ENCODE assay signal across 10 cellular contexts in the genomic region with DNA sequence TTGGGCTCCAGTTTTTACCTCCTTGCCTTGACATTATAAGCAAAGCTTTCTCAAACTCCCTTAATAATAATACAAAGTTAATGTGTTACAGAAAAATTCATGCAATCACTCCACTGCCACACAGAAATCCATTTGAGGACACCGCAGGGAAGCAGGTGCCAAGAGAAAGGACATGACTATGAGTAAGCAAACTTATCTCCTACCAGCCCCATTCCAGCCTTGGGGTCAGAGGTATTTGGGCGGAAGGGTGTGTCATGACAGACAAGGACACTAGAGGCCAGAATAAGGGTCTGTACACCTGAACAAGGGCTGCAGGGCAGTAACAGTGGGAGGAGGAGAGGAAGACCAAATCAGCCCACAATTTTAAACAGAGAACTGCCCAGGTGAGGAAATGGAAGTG. TPM values are rescaled to one million over a fixed set of nuclear protein-coding genes. Genes with fewer than 3 reads are reported as not detected.
DNase-seq lines count a peak whose midpoint lies in the region; ATAC-seq and TF ChIP-seq lines count a peak whose summit lies in the region.
"Had no signal": no experiment of that assay in that cellular context is flagged by ENCODE, and none has a peak within 500 bp of the region (broad histone marks: within the 10 kb centered on the region; RNA-seq: fewer than 3 reads in every experiment).

No MANE protein-coding gene starts in this region.

- CTCF ChIA-PET in RWPE1 (lab: Yijun Ruan, JAX), result no interaction called here

- H3K27ac Mint-ChIP-seq in progenitor cell of endocrine pancreas, result peak overlapping the region; percentile 86

- H3K4me3 Mint-ChIP-seq in progenitor cell of endocrine pancreas (ENCODE audit: low read depth), result no peak overlapping the region

- peaks cover 25% of the 10 kb centered on the region for H3K4me1 Mint-ChIP-seq in progenitor cell of endocrine pancreas (ENCODE audit: low read depth)

- no peaks in the 10 kb centered on the region for H3K9me3 Mint-ChIP-seq in progenitor cell of endocrine pancreas (ENCODE audit: low read depth)

- H3K36me3 Mint-ChIP-seq in progenitor cell of endocrine pancreas (ENCODE audit: insufficient read depth), result peaks cover 32% of the 10 kb centered on the region

- TF ChIP-seq CTCF in RWPE1 (conservative IDR thresholded peaks at IDR 0.05; ENCODE audit: low read depth) (no peak), progenitor cell of endocrine pancreas (IDR thresholded peaks at IDR 0.05; ENCODE audit: unreplicated experiment) (no peak)

- DNase-seq in ELF-1 (ENCODE audit: low read depth, low spot score) (peak; percentile 34), RWPE1 (ENCODE audit: low spot score) (no peak), left ventricle myocardium superior (no peak), progenitor cell of endocrine pancreas (ENCODE audit: low spot score, unreplicated experiment) (no peak), epidermal melanocyte (ENCODE audit: insufficient read length, low spot score) (no peak), NCI-H2107 treated with DMSO at 0.1 percent for 48 hours (lab: John Stamatoyannopoulos, UW; ENCODE audit: unreplicated experiment) (no peak)
- DNase-seq: NCI-H2029, SW 1271 had no signal

- ATAC-seq in left ventricle myocardium superior (peak; percentile 13), GM21526 (IDR thresholded peaks at IDR 0.05; ENCODE audit: low FRiP score, unreplicated experiment) (no peak), GM18519 (IDR thresholded peaks at IDR 0.05; ENCODE audit: low FRiP score, unreplicated experiment) (no peak)

- POLR2A ChIA-PET in RWPE1 (lab: Yijun Ruan, JAX; ENCODE audit: low non-redundant PET), result interaction anchor here (0.5 kb wide), 1 partner anchor 262 kb away, joined by 4 read pairs; no protein-coding TSS in a partner anchor

- H3K27me3 Mint-ChIP-seq in progenitor cell of endocrine pancreas, result no peaks in the 10 kb centered on the region

- intact Hi-C loops in left ventricle myocardium superior (cut with micrococcal nuclease), result no loop called here

- H3K27ac ChIP-seq in RWPE1, result peak overlapping the region; percentile 60

RNA-seq across cellular contexts. Expression of gene GNG3, which starts 5.9 kb away (rescaled TPM):
- not detected for total RNA-seq in left ventricle myocardium superior
- total RNA-seq in progenitor cell of endocrine pancreas, result 1.8 and 2.0 TPM in 2 replicates

RNA-seq across cellular contexts. Expression of gene BSCL2, which starts 6.1 kb away (rescaled TPM):
- total RNA-seq in left ventricle myocardium superior, result 15.2 TPM
- total RNA-seq in progenitor cell of endocrine pancreas, result 84.9 and 85.8 TPM in 2 replicates

RNA-seq across cellular contexts. Expression of gene HNRNPUL2, which starts 13.9 kb away (rescaled TPM):
- 35.8 TPM for total RNA-seq in left ventricle myocardium superior
- total RNA-seq in progenitor cell of endocrine pancreas, result 61.0 and 63.9 TPM in 2 replicates

RNA-seq across cellular contexts. Expression of gene TTC9C, which starts 14.9 kb away (rescaled TPM):
- total RNA-seq in left ventricle myocardium superior (15.1 TPM), progenitor cell of endocrine pancreas (35.5 and 40.8 TPM in 2 replicates)

RNA-seq across cellular contexts. Expression of gene LRRN4CL, which starts 24.0 kb away (rescaled TPM):
- total RNA-seq in left ventricle myocardium superior (3.4 TPM), progenitor cell of endocrine pancreas (0.65 and 0.89 TPM in 2 replicates)
